12 cellular contexts compared by ENCODE assay signal in the genomic region with DNA sequence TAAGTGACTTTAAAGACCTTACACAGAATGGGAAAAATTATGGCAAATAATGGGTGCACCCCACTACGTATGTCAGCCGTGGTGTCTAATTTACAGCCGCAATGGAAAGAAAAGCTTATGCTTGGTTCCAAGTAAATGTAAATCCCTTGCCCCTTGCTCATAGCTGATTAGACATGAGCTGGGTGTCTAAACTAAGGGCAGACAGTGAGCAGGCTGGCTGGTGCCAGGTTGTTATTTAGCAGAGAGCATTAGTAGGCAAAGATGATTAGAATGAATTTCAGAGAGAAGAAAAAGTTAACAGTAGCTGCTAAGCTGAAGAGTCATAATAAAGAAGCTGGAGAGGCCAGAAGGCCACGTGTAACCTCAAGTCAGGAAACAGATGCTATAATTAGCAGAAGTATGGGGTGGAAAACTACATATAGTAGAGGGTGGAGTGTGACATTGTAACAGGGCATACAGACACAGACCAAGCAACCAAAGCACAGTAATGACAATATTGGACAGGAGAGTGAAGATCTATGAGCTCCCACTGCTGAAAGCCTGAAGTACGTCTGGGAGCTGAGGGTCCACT.
DNase-seq lines count a peak whose midpoint lies in the region; ATAC-seq, FAIRE-seq and TF ChIP-seq lines count a peak whose summit lies in the region.
"Had no signal": no experiment of that assay in that cellular context is flagged by ENCODE, and none has a peak within 500 bp of the region (broad histone marks: within the 10 kb centered on the region; RNA-seq: fewer than 3 reads in every experiment).

No MANE protein-coding gene starts in this region.

- DNase-seq in D721Med (ENCODE audit: insufficient read length, low spot score) (no peak), Kasumi-1 (lab: John Stamatoyannopoulos, UW) (peak; percentile 96 to 97), choroid plexus epithelial cell (ENCODE audit: low read depth) (peak; percentile 56), HEK293T (ENCODE audit: extremely low spot score) (no peak)
- no peak for DNase-seq in activated T-helper 2 cell treated with anti-CD3 and anti-CD28 coated beads, Interferon-gamma antibody, Interleukin-2, Interleukin-4, amounts not matched to agents 10 μg/mL and 5 μg/mL and 100 μg/mL, durations not matched to agents 14 hours and 24 hours and 36 hours (ENCODE audit: low spot score)
- DNase-seq in activated T-cell treated with anti-CD3 and anti-CD28 coated beads, Interleukin-2, amount 50 U/mL, for 1 hour = no peak
- DNase-seq: activated CD8-positive, alpha-beta memory T cell treated with anti-CD3 and anti-CD28 coated beads for 24 hours; COR-L47 had no signal

- H3K36me3 Mint-ChIP-seq in activated T-helper 2 cell treated with anti-CD3 and anti-CD28 coated beads, Interferon-gamma antibody, Interleukin-2, Interleukin-4, amounts not matched to agents 10 μg/mL and 5 μg/mL and 100 μg/mL, durations not matched to agents 14 hours and 24 hours and 36 hours (ENCODE audit: low read depth) = no peaks in the 10 kb centered on the region

- H3K27me3 Mint-ChIP-seq in activated T-helper 2 cell treated with anti-CD3 and anti-CD28 coated beads, Interferon-gamma antibody, Interleukin-2, Interleukin-4, amounts not matched to agents 10 μg/mL and 5 μg/mL and 100 μg/mL, durations not matched to agents 14 hours and 24 hours and 36 hours (ENCODE audit: low read depth) = peaks cover 2% of the 10 kb centered on the region

- no peak for TF ChIP-seq CTCF in D721Med (IDR thresholded peaks at IDR 0.05; ENCODE audit: insufficient read depth, missing control alignments)
- no peak for TF ChIP-seq CTCF in choroid plexus epithelial cell (conservative IDR thresholded peaks at IDR 0.05; ENCODE audit: low read depth, low read length)

- ATAC-seq in GM21381 (IDR thresholded peaks at IDR 0.05; ENCODE audit: unreplicated experiment) = peak; percentile 28
- ATAC-seq in HG03565 (IDR thresholded peaks at IDR 0.05; ENCODE audit: unreplicated experiment) = no peak

- no peaks in the 10 kb centered on the region for H3K9me3 Mint-ChIP-seq in activated T-helper 2 cell treated with anti-CD3 and anti-CD28 coated beads, Interferon-gamma antibody, Interleukin-2, Interleukin-4, amounts not matched to agents 10 μg/mL and 5 μg/mL and 100 μg/mL, durations not matched to agents 14 hours and 24 hours and 36 hours

- POLR2A ChIA-PET in HEK293T (lab: Yijun Ruan, JAX) = no interaction called here

- no peak overlapping the region for H3K27ac Mint-ChIP-seq in activated T-helper 2 cell treated with anti-CD3 and anti-CD28 coated beads, Interferon-gamma antibody, Interleukin-2, Interleukin-4, amounts not matched to agents 10 μg/mL and 5 μg/mL and 100 μg/mL, durations not matched to agents 14 hours and 24 hours and 36 hours

- CTCF ChIA-PET in HEK293T (lab: Yijun Ruan, JAX) = interaction anchor here (0.7 kb wide), 1 partner anchor 14 kb away, joined by 3 read pairs; no protein-coding TSS in a partner anchor

- peak; percentile 94 for FAIRE-seq in D721Med (lab: Jason Lieb, UNC)
- FAIRE-seq: bronchial epithelial cell had no signal

- intact Hi-C loops in activated T-helper 2 cell treated with anti-CD3 and anti-CD28 coated beads, Interferon-gamma antibody, Interleukin-2, Interleukin-4, amounts not matched to agents 10 μg/mL and 5 μg/mL and 100 μg/mL, durations not matched to agents 14 hours and 24 hours and 36 hours (cut with micrococcal nuclease) = loop anchor here (10.0 kb wide), 1 partner anchor 232 kb away; no protein-coding TSS in a partner anchor

- H3K4me1 Mint-ChIP-seq in activated T-helper 2 cell treated with anti-CD3 and anti-CD28 coated beads, Interferon-gamma antibody, Interleukin-2, Interleukin-4, amounts not matched to agents 10 μg/mL and 5 μg/mL and 100 μg/mL, durations not matched to agents 14 hours and 24 hours and 36 hours (ENCODE audit: low read depth) = peaks cover 28% of the 10 kb centered on the region
- H3K4me1 Mint-ChIP-seq: neural crest cell had no signal

- no peak overlapping the region for H3K4me3 ChIP-seq in choroid plexus epithelial cell (ENCODE audit: low read depth, low read length)

- H3K4me3 Mint-ChIP-seq in activated T-helper 2 cell treated with anti-CD3 and anti-CD28 coated beads, Interferon-gamma antibody, Interleukin-2, Interleukin-4, amounts not matched to agents 10 μg/mL and 5 μg/mL and 100 μg/mL, durations not matched to agents 14 hours and 24 hours and 36 hours (ENCODE audit: low read depth) = no peak overlapping the region
- H3K4me3 Mint-ChIP-seq: neural crest cell had no signal

TF ChIP-seq in HEK293T, 16 proteins besides CTCF, POLR2A, EP300 and RAD21:
- TF ChIP-seq CTBP1 (IDR thresholded peaks at IDR 0.05; ENCODE audit: borderline replicate concordance) (no peak), LEF1 (IDR thresholded peaks at IDR 0.05; ENCODE audit: borderline replicate concordance) (no peak), SP1 (IDR thresholded peaks at IDR 0.05) (no peak), ZNF384 (IDR thresholded peaks at IDR 0.05) (no peak), FOXK2 (IDR thresholded peaks at IDR 0.05) (no peak), FOXA1 (IDR thresholded peaks at IDR 0.05) (no peak), SUZ12 (IDR thresholded peaks at IDR 0.05) (no peak), HDGF (IDR thresholded peaks at IDR 0.05; ENCODE audit: borderline replicate concordance) (no peak), ARNT (IDR thresholded peaks at IDR 0.05) (no peak), BHLHE40 (IDR thresholded peaks at IDR 0.05; ENCODE audit: borderline replicate concordance) (no peak), ELF4 (IDR thresholded peaks at IDR 0.05) (no peak), TARDBP (IDR thresholded peaks at IDR 0.05) (no peak), NFRKB (IDR thresholded peaks at IDR 0.05) (no peak), FOXM1 (IDR thresholded peaks at IDR 0.05; ENCODE audit: borderline replicate concordance) (no peak), L3MBTL2 (conservative IDR thresholded peaks at IDR 0.05) (no peak)
- TF ChIP-seq, protein P1, sequence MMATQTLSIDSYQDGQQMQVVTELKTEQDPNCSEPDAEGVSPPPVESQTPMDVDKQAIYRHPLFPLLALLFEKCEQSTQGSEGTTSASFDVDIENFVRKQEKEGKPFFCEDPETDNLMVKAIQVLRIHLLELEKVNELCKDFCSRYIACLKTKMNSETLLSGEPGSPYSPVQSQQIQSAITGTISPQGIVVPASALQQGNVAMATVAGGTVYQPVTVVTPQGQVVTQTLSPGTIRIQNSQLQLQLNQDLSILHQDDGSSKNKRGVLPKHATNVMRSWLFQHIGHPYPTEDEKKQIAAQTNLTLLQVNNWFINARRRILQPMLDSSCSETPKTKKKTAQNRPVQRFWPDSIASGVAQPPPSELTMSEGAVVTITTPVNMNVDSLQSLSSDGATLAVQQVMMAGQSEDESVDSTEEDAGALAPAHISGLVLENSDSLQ (IDR thresholded peaks at IDR 0.05) = no peak

Comparison
In these comparisons a context has a peak if more than half of its experiments do, and no peak if none do; other contexts are left out.
1. DNase-seq: peak in Kasumi-1 (2 of 2) and choroid plexus epithelial cell (single experiment); none in D721Med (single experiment), HEK293T (single experiment), activated T-helper 2 cell treated with anti-CD3 and anti-CD28 coated beads, Interferon-gamma antibody, Interleukin-2, Interleukin-4, amounts not matched to agents 10 μg/mL and 5 μg/mL and 100 μg/mL, durations not matched to agents 14 hours and 24 hours and 36 hours (single experiment) and activated T-cell treated with anti-CD3 and anti-CD28 coated beads, Interleukin-2, amount 50 U/mL, for 1 hour (single experiment).